In genomic region chr2:18980104-18980777, GRCh38 we compare ENCODE assay signal across 1 cellular context.
TF ChIP-seq lines count a peak whose summit lies in the region.

No MANE protein-coding gene starts in this region.

TF ChIP-seq in HepG2, 621 proteins besides CTCF, POLR2A, EP300 and RAD21 (continued from another document):
- TF ChIP-seq REST (IDR thresholded peaks at IDR 0.05; ENCODE audit: borderline replicate concordance in 1 of 2, low read depth in 1 of 2, low read length in 2 of 2) (no peak), CENPBD1 (CRISPR knock-in tag; IDR thresholded peaks at IDR 0.05; ENCODE audit: borderline replicate concordance, low read depth) (no peak)
TF ChIP-seq in HepG2: peak in this region for 0.
